ENCODE assay signal across 10 cellular contexts in the genomic region with DNA sequence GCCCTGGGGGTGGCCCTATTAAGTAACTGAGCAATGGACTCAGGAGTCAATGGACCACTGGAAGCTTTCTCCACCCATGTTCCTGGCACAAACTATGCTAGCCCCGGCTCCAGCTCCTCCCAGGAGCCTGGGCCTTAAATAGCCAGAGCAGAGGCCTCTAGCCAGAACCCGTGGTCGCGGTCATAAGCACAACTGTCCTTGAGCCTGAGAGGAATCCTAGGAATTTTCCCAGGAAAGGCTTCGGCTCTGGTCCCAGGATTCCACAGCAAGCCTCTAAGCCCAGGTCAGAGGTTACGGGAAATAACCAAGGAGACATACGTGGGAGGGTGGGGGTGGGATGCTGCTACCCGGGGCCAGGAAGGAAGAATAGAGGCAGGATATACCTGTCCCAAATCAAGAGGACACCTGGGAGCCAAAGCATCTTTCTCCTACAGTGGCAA. TPM values are rescaled to one million over a fixed set of nuclear protein-coding genes. Genes with fewer than 3 reads are reported as not detected.
DNase-seq lines count a peak whose midpoint lies in the region; ATAC-seq and TF ChIP-seq lines count a peak whose summit lies in the region.
"Had no signal": no experiment of that assay in that cellular context is flagged by ENCODE, and none has a peak within 500 bp of the region (broad histone marks: within the 10 kb centered on the region; RNA-seq: fewer than 3 reads in every experiment).

No MANE protein-coding gene starts in this region.

- H3K4me3 ChIP-seq in mesodermal cell (ENCODE audit: extremely low read depth, insufficient read depth, low read length, poor library complexity, severe bottlenecking) (no peak overlapping the region), vagina (no peak overlapping the region)

- intact Hi-C loops in vagina (cut with DNase I), result no loop called here

- WGBS in mesodermal cell (ENCODE audit: insufficient coverage in 2 of 2), 2 experiments, result 56 to 67% methylated on average over 6 to 8 of the region's 8 CpGs

- H3K27ac ChIP-seq in mesodermal cell (ENCODE audit: low read depth, low read length, severe bottlenecking) (peak overlapping the region; percentile 93), vagina (no peak overlapping the region)

- H3K4me1 ChIP-seq in mesodermal cell (ENCODE audit: control insufficient read depth, insufficient read depth, low read length, poor library complexity, severe bottlenecking) (peaks cover 25% of the 10 kb centered on the region), vagina (peaks cover 87% of the 10 kb centered on the region)

- ATAC-seq in GM18502 (IDR thresholded peaks at IDR 0.05; ENCODE audit: poor library complexity, unreplicated experiment), result no peak
- ATAC-seq in HG02623 (IDR thresholded peaks at IDR 0.05; ENCODE audit: unreplicated experiment), result no peak
- ATAC-seq: stimulated activated effector memory CD8-positive, alpha-beta T cell treated with anti-CD3 and anti-CD28 coated beads, Interleukin-12 subunit alpha, Interleukin-12 subunit beta, amount 100 ng/mL, for 72 hours had no signal

- DNase-seq in A172 (ENCODE audit: low spot score) (peak; percentile 48), NCI-H69 (lab: John Stamatoyannopoulos, UW) (peak; percentile 35), fibroblast of gingiva (ENCODE audit: low read depth) (peak; percentile 48), DMS79 treated with DMSO at 0.1 percent for 48 hours (lab: John Stamatoyannopoulos, UW) (no peak), vagina (ENCODE audit: extremely low spot score in 2 of 2) (no peak)

- TF ChIP-seq CTCF in vagina (IDR thresholded peaks at IDR 0.05), result no peak

- H3K36me3 ChIP-seq in mesodermal cell (ENCODE audit: control insufficient read depth, insufficient read depth, low read length) (peaks cover 2% of the 10 kb centered on the region), vagina (no peaks in the 10 kb centered on the region)

- no peaks in the 10 kb centered on the region for H3K9me3 ChIP-seq in mesodermal cell (ENCODE audit: control insufficient read depth, low read length)
- no peaks in the 10 kb centered on the region for H3K9me3 ChIP-seq in vagina

- H3K27me3 ChIP-seq in vagina, result no peaks in the 10 kb centered on the region

- no peak for TF ChIP-seq POLR2A in vagina (IDR thresholded peaks at IDR 0.05)

RNA-seq across cellular contexts. Expression of a gene that starts 5.5 kb away (rescaled TPM):
- 48.1 and 55.4 TPM in 2 replicates for total RNA-seq in A172 (2014; rRNA removed; shearing (Covaris generic))
- 63.5 TPM for polyA plus RNA-seq in mesodermal cell (2013, experiment 1 of 2)
- polyA plus RNA-seq in mesodermal cell (2013, experiment 2 of 2), result 58.2 TPM
- 52.8 TPM for total RNA-seq in vagina

RNA-seq across cellular contexts. Expression of a gene that starts 24.4 kb away (rescaled TPM):
- total RNA-seq in A172 (2014; rRNA removed; shearing (Covaris generic)), result not detected in 2 replicates
- not detected for polyA plus RNA-seq in mesodermal cell (2013, experiment 1 of 2)
- not detected for polyA plus RNA-seq in mesodermal cell (2013, experiment 2 of 2)
- not detected for total RNA-seq in vagina
- total RNA-seq: A673 had no signal

RNA-seq across cellular contexts. Expression of a gene that starts 34.2 kb away (rescaled TPM):
- 10.6 and 16.4 TPM in 2 replicates for total RNA-seq in A172 (2014; rRNA removed; shearing (Covaris generic))
- 9.5 TPM for polyA plus RNA-seq in mesodermal cell (2013, experiment 1 of 2)
- 9.9 TPM for polyA plus RNA-seq in mesodermal cell (2013, experiment 2 of 2)
- 20.6 TPM for total RNA-seq in vagina

RNA-seq across cellular contexts. Expression of a gene that starts 41.5 kb away (rescaled TPM):
- total RNA-seq in A172 (2014; rRNA removed; shearing (Covaris generic)), result not detected in 2 replicates
- 0.33 TPM for polyA plus RNA-seq in mesodermal cell (2013, experiment 1 of 2)
- 0.25 TPM for polyA plus RNA-seq in mesodermal cell (2013, experiment 2 of 2)
- total RNA-seq in vagina, result not detected
- total RNA-seq: A673 had no signal

RNA-seq across cellular contexts. Expression of a gene that starts 58.9 kb away (rescaled TPM):
- 5.6 and 6.1 TPM in 2 replicates for total RNA-seq in A172 (2014; rRNA removed; shearing (Covaris generic))
- polyA plus RNA-seq in mesodermal cell (2013, experiment 1 of 2), result 6.3 TPM
- polyA plus RNA-seq in mesodermal cell (2013, experiment 2 of 2), result 4.4 TPM
- total RNA-seq in vagina, result 17.7 TPM

Comparison
In these comparisons a context has a peak if more than half of its experiments do, and no peak if none do; other contexts are left out.
1. DNase-seq: peak in A172 (single experiment), NCI-H69 (single experiment) and fibroblast of gingiva (single experiment); none in DMS79 treated with DMSO at 0.1 percent for 48 hours (single experiment) and vagina (0 of 2).